In genomic region chr9:97954550-97954989, GRCh38 we compare ENCODE assay signal across 9 cellular contexts. TPM values are rescaled to one million over a fixed set of nuclear protein-coding genes. Genes with fewer than 3 reads are reported as not detected.
DNase-seq lines count a peak whose midpoint lies in the region; ATAC-seq and TF ChIP-seq lines count a peak whose summit lies in the region.
"Had no signal": no experiment of that assay in that cellular context is flagged by ENCODE, and none has a peak within 500 bp of the region (broad histone marks: within the 10 kb centered on the region; RNA-seq: fewer than 3 reads in every experiment).

No MANE protein-coding gene starts in this region.

- DNase-seq in NCI-H2081 (lab: John Stamatoyannopoulos, UW) (peak; percentile 51 to 65), NCI-H2081 treated with DMSO at 0.1 percent for 48 hours (lab: John Stamatoyannopoulos, UW) (no peak), NCI-H524 treated with DMSO at 0.1 percent for 48 hours (lab: John Stamatoyannopoulos, UW) (peak; percentile 49), endodermal cell (peak; percentile 87), osteocyte (ENCODE audit: extremely low spot score, unreplicated experiment) (no peak)
- DNase-seq in activated CD4-positive, alpha-beta T cell treated with anti-CD3 and anti-CD28 coated beads, Interleukin-2, amount 50 U/mL, for 1 hour: peak; percentile 45

- no peak overlapping the region for H3K9ac ChIP-seq in endodermal cell (ENCODE audit: extremely low read depth, low read length, poor library complexity, severe bottlenecking)
- H3K9ac ChIP-seq: BLaER1 treated with 17β-estradiol and CSF1 and Interleukin-3, amounts not matched to agents 10 nM and 100 nM had no signal

- TF ChIP-seq CTCF in endodermal cell (conservative IDR thresholded peaks at IDR 0.05): peak; percentile 84
- peak; percentile 42 for TF ChIP-seq CTCF in osteocyte (IDR thresholded peaks at IDR 0.05)

- peaks cover 12% of the 10 kb centered on the region for H3K9me3 Mint-ChIP-seq in endodermal cell
- no peaks in the 10 kb centered on the region for H3K9me3 Mint-ChIP-seq in osteocyte (ENCODE audit: unreplicated experiment)

- H3K4me3 Mint-ChIP-seq in endodermal cell (no peak overlapping the region), osteocyte (ENCODE audit: unreplicated experiment) (no peak overlapping the region)

- H3K27ac Mint-ChIP-seq in endodermal cell (no peak overlapping the region), osteocyte (ENCODE audit: unreplicated experiment) (no peak overlapping the region)

- H3K4me1 ChIP-seq in endodermal cell (ENCODE audit: control insufficient read depth, insufficient read depth, low read length): no peaks in the 10 kb centered on the region
- H3K4me1 ChIP-seq: BLaER1 treated with 17β-estradiol and CSF1 and Interleukin-3, amounts not matched to agents 10 nM and 100 nM had no signal

- peaks cover 9% of the 10 kb centered on the region for H3K9me3 ChIP-seq in endodermal cell (ENCODE audit: control insufficient read depth, low read length)

- ATAC-seq in HG02798 (IDR thresholded peaks at IDR 0.05; ENCODE audit: poor library complexity, unreplicated experiment): peak; percentile 72
- no peak for ATAC-seq in GM21381 (IDR thresholded peaks at IDR 0.05; ENCODE audit: unreplicated experiment)

- H3K27me3 Mint-ChIP-seq in endodermal cell (ENCODE audit: insufficient read depth): peaks cover 47% of the 10 kb centered on the region
- peaks cover 28% of the 10 kb centered on the region for H3K27me3 Mint-ChIP-seq in osteocyte (ENCODE audit: unreplicated experiment)

- no peaks in the 10 kb centered on the region for H3K36me3 ChIP-seq in endodermal cell (ENCODE audit: control insufficient read depth, insufficient read depth, low read length)
- H3K36me3 ChIP-seq: BLaER1 treated with 17β-estradiol and CSF1 and Interleukin-3, amounts not matched to agents 10 nM and 100 nM had no signal

- no peak overlapping the region for H3K4me3 ChIP-seq in endodermal cell (ENCODE audit: low read length)
- H3K4me3 ChIP-seq: BLaER1 treated with 17β-estradiol and CSF1 and Interleukin-3, amounts not matched to agents 10 nM and 100 nM had no signal

- no peaks in the 10 kb centered on the region for H3K36me3 Mint-ChIP-seq in endodermal cell (ENCODE audit: low read depth)
- H3K36me3 Mint-ChIP-seq in osteocyte (ENCODE audit: unreplicated experiment): no peaks in the 10 kb centered on the region

- peaks cover 20% of the 10 kb centered on the region for H3K27me3 ChIP-seq in endodermal cell (ENCODE audit: control insufficient read depth, insufficient read depth, low read length, poor library complexity, severe bottlenecking)
- H3K27me3 ChIP-seq: BLaER1 treated with 17β-estradiol and CSF1 and Interleukin-3, amounts not matched to agents 10 nM and 100 nM had no signal

- peaks cover 7% of the 10 kb centered on the region for H3K4me1 Mint-ChIP-seq in endodermal cell
- no peaks in the 10 kb centered on the region for H3K4me1 Mint-ChIP-seq in osteocyte (ENCODE audit: unreplicated experiment)

- H3K27ac ChIP-seq in endodermal cell (ENCODE audit: low read depth, low read length): no peak overlapping the region
- H3K27ac ChIP-seq: BLaER1 treated with 17β-estradiol and CSF1 and Interleukin-3, amounts not matched to agents 10 nM and 100 nM had no signal

RNA-seq across cellular contexts. Expression of gene HEMGN, which starts 16.6 kb away (rescaled TPM):
- total RNA-seq in endodermal cell (not detected), osteocyte (not detected in 2 replicates)
- not detected for polyA plus RNA-seq in endodermal cell (2013, experiment 1 of 2)
- not detected for polyA plus RNA-seq in endodermal cell (2013, experiment 2 of 2)

RNA-seq across cellular contexts. Expression of gene ANP32B, which starts 28.6 kb away (rescaled TPM):
- total RNA-seq in endodermal cell (100 to 1,000 TPM; 155 to 191 TPM), osteocyte (114 and 117 TPM in 2 replicates)
- polyA plus RNA-seq in endodermal cell (2013, experiment 1 of 2): 177 TPM
- polyA plus RNA-seq in endodermal cell (2013, experiment 2 of 2): 173 TPM

RNA-seq across cellular contexts. Expression of gene TRMO, which starts 32.3 kb away (rescaled TPM):
- 1 to 10 TPM; 4.9 to 7.2 TPM for total RNA-seq in endodermal cell
- 7.7 TPM for polyA plus RNA-seq in endodermal cell (2013, experiment 1 of 2)
- polyA plus RNA-seq in endodermal cell (2013, experiment 2 of 2): 6.3 TPM
- 10.6 and 15.3 TPM in 2 replicates for total RNA-seq in osteocyte

Comparison
In these comparisons a context has a peak if more than half of its experiments do, and no peak if none do; other contexts are left out.
1. DNase-seq: peak in NCI-H2081 (2 of 2), NCI-H524 treated with DMSO at 0.1 percent for 48 hours (single experiment), activated CD4-positive, alpha-beta T cell treated with anti-CD3 and anti-CD28 coated beads, Interleukin-2, amount 50 U/mL, for 1 hour (single experiment) and endodermal cell (single experiment); none in NCI-H2081 treated with DMSO at 0.1 percent for 48 hours (single experiment) and osteocyte (single experiment).